Comparison of ENCODE assay signal across 16 cellular contexts in the genomic region with DNA sequence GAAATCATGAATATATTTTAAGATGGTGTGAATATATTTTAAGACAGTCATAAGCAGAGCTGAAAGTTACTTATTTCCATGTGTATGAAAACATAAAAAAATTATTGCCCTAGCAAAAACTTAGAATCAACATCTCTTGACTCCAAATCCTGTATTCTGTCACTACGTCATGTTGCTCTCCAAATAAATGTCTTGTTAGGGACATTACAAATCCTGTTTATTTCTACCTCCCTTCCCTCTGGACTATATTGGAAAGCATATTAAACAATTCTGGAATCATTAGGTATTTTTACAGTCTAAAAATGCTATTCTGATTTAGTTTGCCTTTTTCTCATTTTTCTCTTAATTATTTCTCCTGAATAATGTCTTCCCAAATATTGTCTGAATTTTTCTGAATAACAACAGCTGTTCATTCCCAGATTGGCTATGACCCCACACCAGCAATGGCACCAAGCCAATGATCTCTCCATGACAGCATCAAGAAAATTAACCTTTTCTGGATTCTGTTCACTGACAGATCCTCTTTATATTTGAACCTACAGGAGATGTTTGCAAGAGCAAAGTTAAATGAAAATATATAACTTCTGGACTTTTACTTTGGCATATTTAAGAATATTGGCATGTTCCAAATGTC.
DNase-seq lines count a peak whose midpoint lies in the region; ATAC-seq, FAIRE-seq and TF ChIP-seq lines count a peak whose summit lies in the region.
"Had no signal": no experiment of that assay in that cellular context is flagged by ENCODE, and none has a peak within 500 bp of the region (broad histone marks: within the 10 kb centered on the region; RNA-seq: fewer than 3 reads in every experiment).

No MANE protein-coding gene starts in this region.

- FAIRE-seq in pancreas (lab: Jason Lieb, UNC): peak; percentile 13

- H3K36me3 ChIP-seq in SJCRH30 (no peaks in the 10 kb centered on the region), heart right ventricle (no peaks in the 10 kb centered on the region), pancreas (no peaks in the 10 kb centered on the region), PC-9 (ENCODE audit: low read depth) (no peaks in the 10 kb centered on the region)
- H3K36me3 ChIP-seq: BE2C had no signal

- H3K27me3 ChIP-seq in SJCRH30 (no peaks in the 10 kb centered on the region), heart right ventricle (no peaks in the 10 kb centered on the region), pancreas (no peaks in the 10 kb centered on the region), PC-9 (ENCODE audit: insufficient read depth, low read depth) (no peaks in the 10 kb centered on the region)
- H3K27me3 ChIP-seq: BE2C had no signal

- H2AFZ ChIP-seq in PC-9: no peak overlapping the region

- ATAC-seq in heart right ventricle (peak in 5 of 8 donors; percentile 33 to 76 (median 59)), pancreas (no peak)

- TF ChIP-seq CTCF in heart right ventricle (IDR thresholded peaks at IDR 0.05) (no peak), pancreas (IDR thresholded peaks at IDR 0.05) (no peak), PC-9 (conservative IDR thresholded peaks at IDR 0.05) (no peak)

- H3K79me2 ChIP-seq in PC-9 (ENCODE audit: low read depth): no peaks in the 10 kb centered on the region

- H3K9me3 Mint-ChIP-seq in activated T-cell treated with anti-CD3 and anti-CD28 coated beads, Interleukin-2, amount 50 U/mL, for 24 hours: no peaks in the 10 kb centered on the region

- no peak overlapping the region for H3K4me2 ChIP-seq in PC-9

- H3K36me3 Mint-ChIP-seq in activated T-cell treated with anti-CD3 and anti-CD28 coated beads, Interleukin-2, amount 50 U/mL, for 24 hours (ENCODE audit: low read depth): no peaks in the 10 kb centered on the region
- H3K36me3 Mint-ChIP-seq: CD4-positive, alpha-beta memory T cell had no signal

- H3K27ac ChIP-seq in SJCRH30 (no peak overlapping the region), heart right ventricle (peak overlapping the region in 3 of 10 donors; percentile 4 to 41 (median 37)), pancreas (no peak overlapping the region), PC-9 (no peak overlapping the region)
- H3K27ac ChIP-seq: RWPE1 had no signal

- H3K27ac Mint-ChIP-seq in activated T-cell treated with anti-CD3 and anti-CD28 coated beads, Interleukin-2, amount 50 U/mL, for 24 hours: no peak overlapping the region
- H3K27ac Mint-ChIP-seq: CD4-positive, alpha-beta memory T cell had no signal

- no peak overlapping the region for H3K4me3 Mint-ChIP-seq in activated T-cell treated with anti-CD3 and anti-CD28 coated beads, Interleukin-2, amount 50 U/mL, for 24 hours
- H3K4me3 Mint-ChIP-seq: CD4-positive, alpha-beta memory T cell had no signal

- no peaks in the 10 kb centered on the region for H3K9me2 ChIP-seq in PC-9 (ENCODE audit: insufficient read depth)

- H3K4me1 Mint-ChIP-seq in activated T-cell treated with anti-CD3 and anti-CD28 coated beads, Interleukin-2, amount 50 U/mL, for 24 hours (ENCODE audit: low read depth): no peaks in the 10 kb centered on the region
- H3K4me1 Mint-ChIP-seq: CD4-positive, alpha-beta memory T cell had no signal

- CTCF ChIA-PET in PC-9 (lab: Charles Lee): no interaction called here

- H3F3A ChIP-seq in PC-9 (ENCODE audit: insufficient read depth, low read depth): no peaks in the 10 kb centered on the region

- POLR2A ChIA-PET in PC-9 (lab: Charles Lee; ENCODE audit: unreplicated experiment): no interaction called here

- no TSS peak for BruUV-seq in PC-9 (replicated peaks; lab: Mats Ljungman, UMichigan)

- no peak overlapping the region for H3K4me3 ChIP-seq in SJCRH30
- H3K4me3 ChIP-seq in heart right ventricle: no peak overlapping the region
- no peak overlapping the region for H3K4me3 ChIP-seq in pancreas
- no peak overlapping the region for H3K4me3 ChIP-seq in PC-9

- intact Hi-C loops in heart right ventricle (cut with DNase I) (no loop called here), pancreas (cut with DNase I) (no loop called here), PC-9 (cut with micrococcal nuclease; ENCODE audit: unreplicated experiment) (no loop called here)

- H4K20me1 ChIP-seq in PC-9 (ENCODE audit: insufficient read depth): no peaks in the 10 kb centered on the region

- H3K9me3 ChIP-seq in SJCRH30 (replicated peaks) (no peaks in the 10 kb centered on the region), heart right ventricle (peaks cover 0 to 27% (median 2%) of the 10 kb centered on the region in 11 donors), pancreas (no peaks in the 10 kb centered on the region), PC-9 (ENCODE audit: insufficient read depth, low read depth) (no peaks in the 10 kb centered on the region)
- H3K9me3 ChIP-seq: BE2C had no signal

- DNase-seq in LHCN-M2 (ENCODE audit: low read depth) (peak; percentile 76), SJCRH30 (peak; percentile 44 to 59), heart right ventricle (peak; percentile 17 to 53), pancreas (no peak), PC-9 (no peak), NCI-H2081 (lab: John Stamatoyannopoulos, UW) (no peak)
- DNase-seq in activated T-cell treated with anti-CD3 and anti-CD28 coated beads, Interleukin-2, amount 50 U/mL, for 24 hours: no peak
- DNase-seq: ACHN; BE2C; CD4-positive, alpha-beta memory T cell; GOT3; NCI-H2029 treated with DMSO at 0.1 percent for 48 hours; NCI-H2227 treated with DMSO at 0.1 percent for 48 hours; NCI-H69; NK-92 treated with Interleukin-12 subunit alpha and Interleukin-12 subunit beta, amount 100 ng/mL, for 24 hours had no signal

- peaks cover 23% of the 10 kb centered on the region for H3K4me1 ChIP-seq in SJCRH30
- peaks cover 0 to 23% (median 0%) of the 10 kb centered on the region in 9 donors for H3K4me1 ChIP-seq in heart right ventricle
- no peaks in the 10 kb centered on the region for H3K4me1 ChIP-seq in pancreas
- H3K4me1 ChIP-seq in PC-9 (replicated peaks; ENCODE audit: insufficient read depth): no peaks in the 10 kb centered on the region
- H3K4me1 ChIP-seq: BE2C had no signal

- WGBS in heart right ventricle, 2 donors: 65% methylated on average over 1 of the region's 1 CpG
- WGBS in pancreas, 2 donors: 69 to 79% methylated on average over 1 of the region's 1 CpG

- no peaks in the 10 kb centered on the region for H3K27me3 Mint-ChIP-seq in activated T-cell treated with anti-CD3 and anti-CD28 coated beads, Interleukin-2, amount 50 U/mL, for 24 hours
- H3K27me3 Mint-ChIP-seq: CD4-positive, alpha-beta memory T cell had no signal

Comparison
In these comparisons a context has a peak if more than half of its experiments do, and no peak if none do; other contexts are left out.
1. DNase-seq: peak in LHCN-M2 (single experiment), SJCRH30 (2 of 2) and heart right ventricle (2 of 2); none in pancreas (0 of 6), activated T-cell treated with anti-CD3 and anti-CD28 coated beads, Interleukin-2, amount 50 U/mL, for 24 hours (single experiment), PC-9 (0 of 2) and NCI-H2081 (0 of 2).
2. ATAC-seq: peak in heart right ventricle (5 of 8); none in pancreas (0 of 4).